17 cellular contexts compared by ENCODE assay signal in genomic region chr1:54972436-54972835, GRCh38. TPM values are rescaled to one million over a fixed set of nuclear protein-coding genes. Genes with fewer than 3 reads are reported as not detected.
A peak's percentile ranks its signal among the peaks of the same experiment; 100 is the strongest.
DNase-seq lines count a peak whose midpoint lies in the region; ATAC-seq and TF ChIP-seq lines count a peak whose summit lies in the region.
"Had no signal": no experiment of that assay in that cellular context is flagged by ENCODE, and none has a peak within 500 bp of the region (broad histone marks: within the 10 kb centered on the region; RNA-seq: fewer than 3 reads in every experiment).

No MANE protein-coding gene starts in this region.

- no peak overlapping the region for H2BK12ac ChIP-seq in neuronal stem cell (ENCODE audit: low read length)

- H3K9me3 ChIP-seq in breast epithelium (no peaks in the 10 kb centered on the region), esophagus squamous epithelium (no peaks in the 10 kb centered on the region), neuronal stem cell (replicated peaks in 1 of 2; ENCODE audit: control insufficient read depth in 2 of 2, insufficient read depth in 1 of 2, low read depth in 1 of 2, low read length in 2 of 2) (no peaks in the 10 kb centered on the region)
- H3K9me3 ChIP-seq: BLaER1 had no signal

- H3K14ac ChIP-seq in neuronal stem cell (ENCODE audit: low read length), result no peak overlapping the region

- no peaks in the 10 kb centered on the region for H3K27me3 ChIP-seq in breast epithelium
- no peaks in the 10 kb centered on the region for H3K27me3 ChIP-seq in esophagus squamous epithelium
- peaks cover 0 to 27% (median 0%) of the 10 kb centered on the region in 3 experiments for H3K27me3 ChIP-seq in neuronal stem cell (ENCODE audit: control insufficient read depth in 3 of 3, insufficient read depth in 3 of 3, low read depth in 1 of 3, low read length in 3 of 3)
- H3K27me3 ChIP-seq: BLaER1 had no signal

- H3K79me1 ChIP-seq in neuronal stem cell (ENCODE audit: low read depth, low read length), result no peaks in the 10 kb centered on the region

- CTCF ChIA-PET in MCF 10A (lab: Yijun Ruan, JAX), result interaction anchor here (0.6 to 3.2 kb wide), 8 partner anchors 8 to 165 kb away, joined by 3 to 22 read pairs (median 5); no protein-coding TSS in a partner anchor
- CTCF ChIA-PET in activated CD8-positive, alpha-beta T cell treated with anti-CD3 and anti-CD28 coated beads, Interleukin-2, amount 10 ng/mL, durations not matched to agents 7 days and 5 days (lab: Charles Lee), result interaction anchor here (1.3 kb wide), 1 partner anchor 22 kb away, joined by 3 read pairs; no protein-coding TSS in a partner anchor

- H3K4ac ChIP-seq in neuronal stem cell (ENCODE audit: low read length), result no peak overlapping the region

- H3K9ac ChIP-seq in neuronal stem cell (ENCODE audit: low read depth, low read length, poor library complexity), result no peak overlapping the region
- H3K9ac ChIP-seq: BLaER1 had no signal

- intact Hi-C loops in breast epithelium (cut with DNase I; ENCODE audit: low total_unique reads) (no loop called here), MCF 10A (cut with micrococcal nuclease) (no loop called here), esophagus squamous epithelium (cut with DNase I) (no loop called here)
- intact Hi-C loops in activated T-helper 1 cell treated with anti-CD3 and anti-CD28 coated beads, Interleukin-12 subunit alpha, Interleukin-12 subunit beta, Interleukin-2, Interleukin-4 antibody, amounts not matched to agents 30 ng/mL and 10 ng/mL and 1 ng/mL, durations not matched to agents 14 hours and 24 hours and 36 hours (cut with micrococcal nuclease), result no loop called here

- H3K18ac ChIP-seq in neuronal stem cell (ENCODE audit: low read length), result no peak overlapping the region

- no peak overlapping the region for H2BK5ac ChIP-seq in neuronal stem cell (ENCODE audit: low read length)

- H4K8ac ChIP-seq in neuronal stem cell (ENCODE audit: low read depth, low read length), result no peak overlapping the region

- no TSS peak for BruUV-seq in MCF 10A (replicated peaks; lab: Mats Ljungman, UMichigan)

- DNase-seq in breast epithelium (ENCODE audit: low spot score in 2 of 2) (no peak), MCF 10A (ENCODE audit: unreplicated experiment) (no peak), esophagus squamous epithelium (lab: John Stamatoyannopoulos, UW) (no peak), neuronal stem cell (ENCODE audit: low spot score) (no peak), NCI-H2227 (lab: John Stamatoyannopoulos, UW; ENCODE audit: unreplicated experiment) (no peak), DMS79 (lab: John Stamatoyannopoulos, UW) (no peak)
- DNase-seq in activated T-helper 1 cell treated with anti-CD3 and anti-CD28 coated beads, Interleukin-12 subunit alpha, Interleukin-12 subunit beta, Interleukin-2, Interleukin-4 antibody, amounts not matched to agents 30 ng/mL and 10 ng/mL and 1 ng/mL, durations not matched to agents 14 hours and 24 hours and 36 hours (ENCODE audit: low spot score), result no peak
- no peak for DNase-seq in activated CD8-positive, alpha-beta T cell treated with anti-CD3 and anti-CD28 coated beads, Interleukin-2, amount 10 ng/mL, durations not matched to agents 7 days and 5 days
- DNase-seq: CD8-positive, alpha-beta T cell; GDM1; Kasumi-1; NCI-H1105 treated with DMSO at 0.1 percent for 48 hours; NCI-H187 treated with DMSO at 0.1 percent for 48 hours; SIG-M5 had no signal

- peak overlapping the region; percentile 30 for H2AK5ac ChIP-seq in neuronal stem cell (ENCODE audit: low read depth, low read length)

- peaks cover 30% of the 10 kb centered on the region for H3K4me1 Mint-ChIP-seq in MCF 10A (ENCODE audit: insufficient read depth, unreplicated experiment)
- H3K4me1 Mint-ChIP-seq in activated T-helper 1 cell treated with anti-CD3 and anti-CD28 coated beads, Interleukin-12 subunit alpha, Interleukin-12 subunit beta, Interleukin-2, Interleukin-4 antibody, amounts not matched to agents 30 ng/mL and 10 ng/mL and 1 ng/mL, durations not matched to agents 14 hours and 24 hours and 36 hours (ENCODE audit: low read depth), result peaks cover 9% of the 10 kb centered on the region
- no peaks in the 10 kb centered on the region for H3K4me1 Mint-ChIP-seq in activated CD8-positive, alpha-beta T cell treated with anti-CD3 and anti-CD28 coated beads, Interleukin-2, amount 10 ng/mL, durations not matched to agents 7 days and 5 days (ENCODE audit: low read depth)

- no peak overlapping the region for H2BK120ac ChIP-seq in neuronal stem cell (ENCODE audit: low read depth, low read length)

- H2BK15ac ChIP-seq in neuronal stem cell (ENCODE audit: low read length), result no peak overlapping the region

- H2AFZ ChIP-seq in neuronal stem cell (ENCODE audit: low read length), result no peak overlapping the region

- no peak overlapping the region for H3K4me2 ChIP-seq in neuronal stem cell (ENCODE audit: insufficient read depth, low read length, poor library complexity, severe bottlenecking)
- H3K4me2 ChIP-seq: BLaER1 had no signal

- no peak overlapping the region for H3K23ac ChIP-seq in neuronal stem cell (ENCODE audit: low read depth, low read length, poor library complexity)

- no peaks in the 10 kb centered on the region for H3K27me3 Mint-ChIP-seq in MCF 10A (ENCODE audit: insufficient read depth, unreplicated experiment)
- H3K27me3 Mint-ChIP-seq in activated T-helper 1 cell treated with anti-CD3 and anti-CD28 coated beads, Interleukin-12 subunit alpha, Interleukin-12 subunit beta, Interleukin-2, Interleukin-4 antibody, amounts not matched to agents 30 ng/mL and 10 ng/mL and 1 ng/mL, durations not matched to agents 14 hours and 24 hours and 36 hours (ENCODE audit: insufficient read depth), result peaks cover 29% of the 10 kb centered on the region
- H3K27me3 Mint-ChIP-seq in activated CD8-positive, alpha-beta T cell treated with anti-CD3 and anti-CD28 coated beads, Interleukin-2, amount 10 ng/mL, durations not matched to agents 7 days and 5 days (ENCODE audit: low read depth), result peaks cover 33% of the 10 kb centered on the region

- POLR2A ChIA-PET in MCF 10A (lab: Yijun Ruan, JAX), result interaction anchor here (1.0 to 1.6 kb wide), 2 partner anchors 17 to 85 kb away, joined by 4 to 5 read pairs; no protein-coding TSS in a partner anchor
- POLR2A ChIA-PET in activated CD8-positive, alpha-beta T cell treated with anti-CD3 and anti-CD28 coated beads, Interleukin-2, amount 10 ng/mL, durations not matched to agents 7 days and 5 days (lab: Charles Lee), result no interaction called here

- H4K91ac ChIP-seq in neuronal stem cell (ENCODE audit: low read depth, low read length, poor library complexity), result no peak overlapping the region

- no peaks in the 10 kb centered on the region for H3K9me3 Mint-ChIP-seq in MCF 10A (ENCODE audit: unreplicated experiment)
- no peaks in the 10 kb centered on the region for H3K9me3 Mint-ChIP-seq in activated T-helper 1 cell treated with anti-CD3 and anti-CD28 coated beads, Interleukin-12 subunit alpha, Interleukin-12 subunit beta, Interleukin-2, Interleukin-4 antibody, amounts not matched to agents 30 ng/mL and 10 ng/mL and 1 ng/mL, durations not matched to agents 14 hours and 24 hours and 36 hours
- H3K9me3 Mint-ChIP-seq in activated CD8-positive, alpha-beta T cell treated with anti-CD3 and anti-CD28 coated beads, Interleukin-2, amount 10 ng/mL, durations not matched to agents 7 days and 5 days (ENCODE audit: insufficient read depth), result no peaks in the 10 kb centered on the region
- H3K9me3 Mint-ChIP-seq: CD8-positive, alpha-beta T cell had no signal

- TF ChIP-seq CTCF in breast epithelium (IDR thresholded peaks at IDR 0.05), result no peak
- no peak for TF ChIP-seq CTCF in MCF 10A (IDR thresholded peaks at IDR 0.05; ENCODE audit: unreplicated experiment)
- no peak for TF ChIP-seq CTCF in esophagus squamous epithelium (IDR thresholded peaks at IDR 0.05)

- no peak for ATAC-seq in activated CD8-positive, alpha-beta T cell treated with anti-CD3 and anti-CD28 coated beads, Interleukin-2, amount 10 ng/mL, durations not matched to agents 7 days and 5 days
- ATAC-seq: CD8-positive, alpha-beta T cell had no signal

- H3K36me3 ChIP-seq in breast epithelium (no peaks in the 10 kb centered on the region), esophagus squamous epithelium (no peaks in the 10 kb centered on the region), neuronal stem cell (replicated peaks in 1 of 2; ENCODE audit: control insufficient read depth in 2 of 2, insufficient read depth in 2 of 2, low read length in 2 of 2) (no peaks in the 10 kb centered on the region)
- H3K36me3 ChIP-seq: BLaER1 had no signal

- H3K4me1 ChIP-seq in breast epithelium (peaks cover 0 to 3% of the 10 kb centered on the region in 2 donors), esophagus squamous epithelium (peaks cover 3 to 56% (median 11%) of the 10 kb centered on the region in 3 donors), neuronal stem cell (ENCODE audit: control insufficient read depth in 2 of 2, insufficient read depth in 1 of 2, low read depth in 1 of 2, low read length in 2 of 2) (peaks cover 0 to 1% of the 10 kb centered on the region in 2 donors)
- H3K4me1 ChIP-seq: BLaER1 had no signal

- H3K4me3 Mint-ChIP-seq in MCF 10A (ENCODE audit: unreplicated experiment), result no peak overlapping the region
- no peak overlapping the region for H3K4me3 Mint-ChIP-seq in activated T-helper 1 cell treated with anti-CD3 and anti-CD28 coated beads, Interleukin-12 subunit alpha, Interleukin-12 subunit beta, Interleukin-2, Interleukin-4 antibody, amounts not matched to agents 30 ng/mL and 10 ng/mL and 1 ng/mL, durations not matched to agents 14 hours and 24 hours and 36 hours
- no peak overlapping the region for H3K4me3 Mint-ChIP-seq in activated CD8-positive, alpha-beta T cell treated with anti-CD3 and anti-CD28 coated beads, Interleukin-2, amount 10 ng/mL, durations not matched to agents 7 days and 5 days
- H3K4me3 Mint-ChIP-seq: CD8-positive, alpha-beta T cell had no signal

- WGBS in esophagus squamous epithelium, 2 donors, result 82 to 92% methylated on average over 4 of the region's 4 CpGs
- WGBS in neuronal stem cell (ENCODE audit: extremely low coverage in 2 of 2, insufficient read length in 2 of 2, insufficient replicate concordance in 1 of 2), 2 donors, result no CpG with 5 or more reads among the region's 4 CpGs

- H3K4me3 ChIP-seq in breast epithelium (no peak overlapping the region), esophagus squamous epithelium (no peak overlapping the region), neuronal stem cell (ENCODE audit: low read length in 2 of 2) (peak overlapping the region in 1 of 2 donors; percentile 27)
- H3K4me3 ChIP-seq: BLaER1 had no signal

- no peak for TF ChIP-seq POLR2A in breast epithelium (IDR thresholded peaks at IDR 0.05)
- no peak for TF ChIP-seq POLR2A in esophagus squamous epithelium (IDR thresholded peaks at IDR 0.05)

- H3K27ac Mint-ChIP-seq in MCF 10A (ENCODE audit: low read depth, unreplicated experiment), result no peak overlapping the region
- H3K27ac Mint-ChIP-seq in activated T-helper 1 cell treated with anti-CD3 and anti-CD28 coated beads, Interleukin-12 subunit alpha, Interleukin-12 subunit beta, Interleukin-2, Interleukin-4 antibody, amounts not matched to agents 30 ng/mL and 10 ng/mL and 1 ng/mL, durations not matched to agents 14 hours and 24 hours and 36 hours, result no peak overlapping the region
- no peak overlapping the region for H3K27ac Mint-ChIP-seq in activated CD8-positive, alpha-beta T cell treated with anti-CD3 and anti-CD28 coated beads, Interleukin-2, amount 10 ng/mL, durations not matched to agents 7 days and 5 days
- H3K27ac Mint-ChIP-seq: CD8-positive, alpha-beta T cell had no signal

- H3K36me3 Mint-ChIP-seq in MCF 10A (ENCODE audit: insufficient read depth, unreplicated experiment), result no peaks in the 10 kb centered on the region
- no peaks in the 10 kb centered on the region for H3K36me3 Mint-ChIP-seq in activated T-helper 1 cell treated with anti-CD3 and anti-CD28 coated beads, Interleukin-12 subunit alpha, Interleukin-12 subunit beta, Interleukin-2, Interleukin-4 antibody, amounts not matched to agents 30 ng/mL and 10 ng/mL and 1 ng/mL, durations not matched to agents 14 hours and 24 hours and 36 hours (ENCODE audit: low read depth)
- no peaks in the 10 kb centered on the region for H3K36me3 Mint-ChIP-seq in activated CD8-positive, alpha-beta T cell treated with anti-CD3 and anti-CD28 coated beads, Interleukin-2, amount 10 ng/mL, durations not matched to agents 7 days and 5 days (ENCODE audit: low read depth)
- H3K36me3 Mint-ChIP-seq: CD8-positive, alpha-beta T cell had no signal

- peak overlapping the region; percentile 46 to 74 for H3K27ac ChIP-seq in breast epithelium
- H3K27ac ChIP-seq in esophagus squamous epithelium, result peak overlapping the region; percentile 8 to 75 (median 56)
- H3K27ac ChIP-seq in neuronal stem cell (replicated peaks; ENCODE audit: low read length), result no peak overlapping the region
- H3K27ac ChIP-seq: BLaER1 had no signal

RNA-seq across cellular contexts. Expression of gene TMEM61, which starts 8.0 kb away (rescaled TPM):
- total RNA-seq in breast epithelium (1 to 10 TPM in 2 of 3 donors, under 1 TPM in 1; 0.32 to 8.3 (median 7.5) TPM), MCF 10A (2022) (0.39 TPM in 1 of 2 replicates, not detected in the other), esophagus squamous epithelium (1 to 10 TPM in 2 of 4 donors, under 1 TPM in 1, not detected in 1; 0.95 to 2.3 (median 1.0) TPM)
- polyA plus RNA-seq in neuronal stem cell (2013, experiment 1 of 2), result not detected
- 0.04 TPM for polyA plus RNA-seq in neuronal stem cell (2013, experiment 2 of 2)
- total RNA-seq in activated T-helper 1 cell treated with anti-CD3 and anti-CD28 coated beads, Interleukin-12 subunit alpha, Interleukin-12 subunit beta, Interleukin-2, Interleukin-4 antibody, amounts not matched to agents 30 ng/mL and 10 ng/mL and 1 ng/mL, durations not matched to agents 14 hours and 24 hours and 36 hours, result not detected in 2 replicates
- total RNA-seq in activated CD8-positive, alpha-beta T cell treated with anti-CD3 and anti-CD28 coated beads, Interleukin-2, amount 10 ng/mL, durations not matched to agents 7 days and 5 days, result not detected
- total RNA-seq: A172; CD8-positive, alpha-beta T cell; OCI-LY7 had no signal

RNA-seq across cellular contexts. Expression of gene BSND, which starts 26.3 kb away (rescaled TPM):
- total RNA-seq in breast epithelium (under 1 TPM in 2 of 3 donors, not detected in 1; under 0.01 to 0.15 TPM), MCF 10A (2022) (not detected in 2 replicates), esophagus squamous epithelium (not detected)
- not detected for polyA plus RNA-seq in neuronal stem cell (2013, experiment 1 of 2)
- 0.01 TPM for polyA plus RNA-seq in neuronal stem cell (2013, experiment 2 of 2)
- total RNA-seq in activated T-helper 1 cell treated with anti-CD3 and anti-CD28 coated beads, Interleukin-12 subunit alpha, Interleukin-12 subunit beta, Interleukin-2, Interleukin-4 antibody, amounts not matched to agents 30 ng/mL and 10 ng/mL and 1 ng/mL, durations not matched to agents 14 hours and 24 hours and 36 hours, result not detected in 2 replicates
- under 1 TPM in 1 of 2 experiments, not detected in 1; 0.05 TPM for total RNA-seq in activated CD8-positive, alpha-beta T cell treated with anti-CD3 and anti-CD28 coated beads, Interleukin-2, amount 10 ng/mL, durations not matched to agents 7 days and 5 days
- total RNA-seq: A172; CD8-positive, alpha-beta T cell; OCI-LY7 had no signal
